ENCODE assay signal across 1 cellular context in the genomic region with DNA sequence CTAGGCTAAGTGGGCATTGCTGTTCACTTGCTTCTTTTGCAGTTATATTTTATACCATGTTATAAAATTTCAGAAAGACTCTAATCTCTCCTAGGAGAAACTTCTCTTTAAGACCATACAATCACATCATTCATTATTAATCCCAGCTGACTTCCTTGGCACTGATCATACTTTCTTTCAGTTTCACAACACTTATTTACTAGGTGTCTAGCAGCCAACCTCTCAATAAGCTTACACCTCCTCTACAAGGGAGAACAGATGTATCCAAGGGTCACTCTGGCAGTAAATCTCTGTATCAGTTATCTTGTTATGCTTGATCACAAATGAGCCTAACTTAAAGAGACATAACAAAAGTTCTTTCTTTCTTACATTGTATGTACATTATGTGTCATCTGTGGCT.
TF ChIP-seq lines count a peak whose summit lies in the region.

No MANE protein-coding gene starts in this region.

TF ChIP-seq in GM12878, 131 proteins besides CTCF, POLR2A, EP300 and RAD21 (continued from another document):
- TF ChIP-seq, protein P1, sequence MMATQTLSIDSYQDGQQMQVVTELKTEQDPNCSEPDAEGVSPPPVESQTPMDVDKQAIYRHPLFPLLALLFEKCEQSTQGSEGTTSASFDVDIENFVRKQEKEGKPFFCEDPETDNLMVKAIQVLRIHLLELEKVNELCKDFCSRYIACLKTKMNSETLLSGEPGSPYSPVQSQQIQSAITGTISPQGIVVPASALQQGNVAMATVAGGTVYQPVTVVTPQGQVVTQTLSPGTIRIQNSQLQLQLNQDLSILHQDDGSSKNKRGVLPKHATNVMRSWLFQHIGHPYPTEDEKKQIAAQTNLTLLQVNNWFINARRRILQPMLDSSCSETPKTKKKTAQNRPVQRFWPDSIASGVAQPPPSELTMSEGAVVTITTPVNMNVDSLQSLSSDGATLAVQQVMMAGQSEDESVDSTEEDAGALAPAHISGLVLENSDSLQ (IDR thresholded peaks at IDR 0.05), result no peak
- TF ChIP-seq, protein P2, sequence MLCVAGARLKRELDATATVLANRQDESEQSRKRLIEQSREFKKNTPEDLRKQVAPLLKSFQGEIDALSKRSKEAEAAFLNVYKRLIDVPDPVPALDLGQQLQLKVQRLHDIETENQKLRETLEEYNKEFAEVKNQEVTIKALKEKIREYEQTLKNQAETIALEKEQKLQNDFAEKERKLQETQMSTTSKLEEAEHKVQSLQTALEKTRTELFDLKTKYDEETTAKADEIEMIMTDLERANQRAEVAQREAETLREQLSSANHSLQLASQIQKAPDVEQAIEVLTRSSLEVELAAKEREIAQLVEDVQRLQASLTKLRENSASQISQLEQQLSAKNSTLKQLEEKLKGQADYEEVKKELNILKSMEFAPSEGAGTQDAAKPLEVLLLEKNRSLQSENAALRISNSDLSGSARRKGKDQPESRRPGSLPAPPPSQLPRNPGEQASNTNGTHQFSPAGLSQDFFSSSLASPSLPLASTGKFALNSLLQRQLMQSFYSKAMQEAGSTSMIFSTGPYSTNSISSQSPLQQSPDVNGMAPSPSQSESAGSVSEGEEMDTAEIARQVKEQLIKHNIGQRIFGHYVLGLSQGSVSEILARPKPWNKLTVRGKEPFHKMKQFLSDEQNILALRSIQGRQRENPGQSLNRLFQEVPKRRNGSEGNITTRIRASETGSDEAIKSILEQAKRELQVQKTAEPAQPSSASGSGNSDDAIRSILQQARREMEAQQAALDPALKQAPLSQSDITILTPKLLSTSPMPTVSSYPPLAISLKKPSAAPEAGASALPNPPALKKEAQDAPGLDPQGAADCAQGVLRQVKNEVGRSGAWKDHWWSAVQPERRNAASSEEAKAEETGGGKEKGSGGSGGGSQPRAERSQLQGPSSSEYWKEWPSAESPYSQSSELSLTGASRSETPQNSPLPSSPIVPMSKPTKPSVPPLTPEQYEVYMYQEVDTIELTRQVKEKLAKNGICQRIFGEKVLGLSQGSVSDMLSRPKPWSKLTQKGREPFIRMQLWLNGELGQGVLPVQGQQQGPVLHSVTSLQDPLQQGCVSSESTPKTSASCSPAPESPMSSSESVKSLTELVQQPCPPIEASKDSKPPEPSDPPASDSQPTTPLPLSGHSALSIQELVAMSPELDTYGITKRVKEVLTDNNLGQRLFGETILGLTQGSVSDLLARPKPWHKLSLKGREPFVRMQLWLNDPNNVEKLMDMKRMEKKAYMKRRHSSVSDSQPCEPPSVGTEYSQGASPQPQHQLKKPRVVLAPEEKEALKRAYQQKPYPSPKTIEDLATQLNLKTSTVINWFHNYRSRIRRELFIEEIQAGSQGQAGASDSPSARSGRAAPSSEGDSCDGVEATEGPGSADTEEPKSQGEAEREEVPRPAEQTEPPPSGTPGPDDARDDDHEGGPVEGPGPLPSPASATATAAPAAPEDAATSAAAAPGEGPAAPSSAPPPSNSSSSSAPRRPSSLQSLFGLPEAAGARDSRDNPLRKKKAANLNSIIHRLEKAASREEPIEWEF (IDR thresholded peaks at IDR 0.05; ENCODE audit: insufficient replicate concordance, low read depth, low read length), result no peak
- TF ChIP-seq SMAD5 (IDR thresholded peaks at IDR 0.05; ENCODE audit: low read depth) (no peak), RCOR1 (conservative IDR thresholded peaks at IDR 0.05; ENCODE audit: low read depth, low read length) (no peak), BHLHE40 (IDR thresholded peaks at IDR 0.05; ENCODE audit: borderline replicate concordance in 1 of 2, low read depth in 2 of 2, low read length in 1 of 2) (no peak), BRCA1 (IDR thresholded peaks at IDR 0.05; ENCODE audit: low read depth, low read length) (no peak), DPF2 (IDR thresholded peaks at IDR 0.05) (no peak), YY1 (IDR thresholded peaks at IDR 0.05; ENCODE audit: low read depth, low read length) (no peak), YBX1 (IDR thresholded peaks at IDR 0.05) (no peak), ATF7 (IDR thresholded peaks at IDR 0.05; ENCODE audit: low read depth) (no peak), BCL11A (IDR thresholded peaks at IDR 0.05; ENCODE audit: low read depth, low read length) (no peak), GABPA (IDR thresholded peaks at IDR 0.05; ENCODE audit: low read depth) (no peak), TAF1 (IDR thresholded peaks at IDR 0.05; ENCODE audit: borderline replicate concordance, low read depth, low read length) (no peak), CHD1 (IDR thresholded peaks at IDR 0.05; ENCODE audit: low read depth, low read length) (no peak), ZNF217 (IDR thresholded peaks at IDR 0.05) (no peak)
- TF ChIP-seq, protein P3, sequence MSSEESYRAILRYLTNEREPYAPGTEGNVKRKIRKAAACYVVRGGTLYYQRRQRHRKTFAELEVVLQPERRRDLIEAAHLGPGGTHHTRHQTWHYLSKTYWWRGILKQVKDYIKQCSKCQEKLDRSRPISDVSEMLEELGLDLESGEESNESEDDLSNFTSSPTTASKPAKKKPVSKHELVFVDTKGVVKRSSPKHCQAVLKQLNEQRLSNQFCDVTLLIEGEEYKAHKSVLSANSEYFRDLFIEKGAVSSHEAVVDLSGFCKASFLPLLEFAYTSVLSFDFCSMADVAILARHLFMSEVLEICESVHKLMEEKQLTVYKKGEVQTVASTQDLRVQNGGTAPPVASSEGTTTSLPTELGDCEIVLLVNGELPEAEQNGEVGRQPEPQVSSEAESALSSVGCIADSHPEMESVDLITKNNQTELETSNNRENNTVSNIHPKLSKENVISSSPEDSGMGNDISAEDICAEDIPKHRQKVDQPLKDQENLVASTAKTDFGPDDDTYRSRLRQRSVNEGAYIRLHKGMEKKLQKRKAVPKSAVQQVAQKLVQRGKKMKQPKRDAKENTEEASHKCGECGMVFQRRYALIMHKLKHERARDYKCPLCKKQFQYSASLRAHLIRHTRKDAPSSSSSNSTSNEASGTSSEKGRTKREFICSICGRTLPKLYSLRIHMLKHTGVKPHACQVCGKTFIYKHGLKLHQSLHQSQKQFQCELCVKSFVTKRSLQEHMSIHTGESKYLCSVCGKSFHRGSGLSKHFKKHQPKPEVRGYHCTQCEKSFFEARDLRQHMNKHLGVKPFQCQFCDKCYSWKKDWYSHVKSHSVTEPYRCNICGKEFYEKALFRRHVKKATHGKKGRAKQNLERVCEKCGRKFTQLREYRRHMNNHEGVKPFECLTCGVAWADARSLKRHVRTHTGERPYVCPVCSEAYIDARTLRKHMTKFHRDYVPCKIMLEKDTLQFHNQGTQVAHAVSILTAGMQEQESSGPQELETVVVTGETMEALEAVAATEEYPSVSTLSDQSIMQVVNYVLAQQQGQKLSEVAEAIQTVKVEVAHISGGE (CRISPR knock-in tag; IDR thresholded peaks at IDR 0.05), result no peak
- TF ChIP-seq, protein P4, sequence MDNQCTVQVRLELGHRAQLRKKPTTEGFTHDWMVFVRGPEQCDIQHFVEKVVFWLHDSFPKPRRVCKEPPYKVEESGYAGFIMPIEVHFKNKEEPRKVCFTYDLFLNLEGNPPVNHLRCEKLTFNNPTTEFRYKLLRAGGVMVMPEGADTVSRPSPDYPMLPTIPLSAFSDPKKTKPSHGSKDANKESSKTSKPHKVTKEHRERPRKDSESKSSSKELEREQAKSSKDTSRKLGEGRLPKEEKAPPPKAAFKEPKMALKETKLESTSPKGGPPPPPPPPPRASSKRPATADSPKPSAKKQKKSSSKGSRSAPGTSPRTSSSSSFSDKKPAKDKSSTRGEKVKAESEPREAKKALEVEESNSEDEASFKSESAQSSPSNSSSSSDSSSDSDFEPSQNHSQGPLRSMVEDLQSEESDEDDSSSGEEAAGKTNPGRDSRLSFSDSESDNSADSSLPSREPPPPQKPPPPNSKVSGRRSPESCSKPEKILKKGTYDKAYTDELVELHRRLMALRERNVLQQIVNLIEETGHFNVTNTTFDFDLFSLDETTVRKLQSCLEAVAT (IDR thresholded peaks at IDR 0.05), result no peak
